8 cellular contexts compared by ENCODE assay signal in genomic region chr6:143677891-143678737, GRCh38. TPM values are rescaled to one million over a fixed set of nuclear protein-coding genes. Genes with fewer than 3 reads are reported as not detected.
A peak's percentile ranks its signal among the peaks of the same experiment; 100 is the strongest.
DNase-seq lines count a peak whose midpoint lies in the region; ATAC-seq and TF ChIP-seq lines count a peak whose summit lies in the region.

TSS of gene PHACTR2 (plus strand) at chr6:143677965. CDS start at chr6:143678164, 199 bp downstream.

- peaks cover 13% of the 10 kb centered on the region for H3K4me1 Mint-ChIP-seq in activated CD8-positive, alpha-beta memory T cell treated with anti-CD3 and anti-CD28 coated beads, Interleukin-2, amount 10 ng/mL, durations not matched to agents 7 days and 5 days
- peaks cover 43% of the 10 kb centered on the region for H3K4me1 Mint-ChIP-seq in endothelial cell (ENCODE audit: unreplicated experiment)

- no peak within 1 kb of the TSS for H3K27ac Mint-ChIP-seq in activated CD8-positive, alpha-beta memory T cell treated with anti-CD3 and anti-CD28 coated beads, Interleukin-2, amount 10 ng/mL, durations not matched to agents 7 days and 5 days
- H3K27ac Mint-ChIP-seq in endothelial cell (ENCODE audit: unreplicated experiment), result peak within 1 kb of the TSS; percentile 95

- peaks cover 49% of the 10 kb centered on the region for H3K27me3 Mint-ChIP-seq in activated CD8-positive, alpha-beta memory T cell treated with anti-CD3 and anti-CD28 coated beads, Interleukin-2, amount 10 ng/mL, durations not matched to agents 7 days and 5 days
- H3K27me3 Mint-ChIP-seq in endothelial cell (ENCODE audit: unreplicated experiment), result no peaks in the 10 kb centered on the region

- ATAC-seq in activated CD8-positive, alpha-beta memory T cell treated with anti-CD3 and anti-CD28 coated beads, Interleukin-2, amount 10 ng/mL, durations not matched to agents 7 days and 5 days, result peak; percentile 78

- peak within 1 kb of the TSS; percentile 69 for H3K4me3 Mint-ChIP-seq in activated CD8-positive, alpha-beta memory T cell treated with anti-CD3 and anti-CD28 coated beads, Interleukin-2, amount 10 ng/mL, durations not matched to agents 7 days and 5 days
- H3K4me3 Mint-ChIP-seq in endothelial cell (ENCODE audit: unreplicated experiment), result peak within 1 kb of the TSS; percentile 95

- no peak for TF ChIP-seq CTCF in endothelial cell (IDR thresholded peaks at IDR 0.05; ENCODE audit: unreplicated experiment)

- H3K9me3 Mint-ChIP-seq in activated CD8-positive, alpha-beta memory T cell treated with anti-CD3 and anti-CD28 coated beads, Interleukin-2, amount 10 ng/mL, durations not matched to agents 7 days and 5 days (ENCODE audit: low read depth), result no peaks in the 10 kb centered on the region
- no peaks in the 10 kb centered on the region for H3K9me3 Mint-ChIP-seq in endothelial cell (ENCODE audit: unreplicated experiment)

- CTCF ChIA-PET in activated CD8-positive, alpha-beta memory T cell treated with anti-CD3 and anti-CD28 coated beads, Interleukin-2, amount 10 ng/mL, durations not matched to agents 7 days and 5 days (lab: Charles Lee), result interaction anchor here (0.5 kb wide), 1 partner anchor 1308 kb away, joined by 3 read pairs; no protein-coding TSS in a partner anchor

- peaks cover 3% of the 10 kb centered on the region for H3K36me3 Mint-ChIP-seq in activated CD8-positive, alpha-beta memory T cell treated with anti-CD3 and anti-CD28 coated beads, Interleukin-2, amount 10 ng/mL, durations not matched to agents 7 days and 5 days
- peaks cover 5% of the 10 kb centered on the region for H3K36me3 Mint-ChIP-seq in endothelial cell (ENCODE audit: low read depth, unreplicated experiment)

- DNase-seq in NCI-H748 (lab: John Stamatoyannopoulos, UW; ENCODE audit: unreplicated experiment) (peak; percentile 37), NCI-H748 treated with DMSO at 0.1 percent for 48 hours (lab: John Stamatoyannopoulos, UW) (no peak), NCI-H446 (lab: John Stamatoyannopoulos, UW) (peak; percentile 17 to 32), endothelial cell (ENCODE audit: low spot score) (peak; percentile 84), medulla oblongata (ENCODE audit: extremely low spot score) (peak; percentile 72), NCI-H2107 (lab: John Stamatoyannopoulos, UW) (no peak)
- DNase-seq in activated CD8-positive, alpha-beta memory T cell treated with anti-CD3 and anti-CD28 coated beads, Interleukin-2, amount 10 ng/mL, durations not matched to agents 7 days and 5 days, result peak; percentile 52
- DNase-seq in stimulated activated CD4-positive, alpha-beta T cell treated with anti-CD3 and anti-CD28 coated beads, TNF-alpha, amount 100 ng/mL, for 48 hours (ENCODE audit: low read depth in 3 of 3), result peak; percentile 12 to 50 (median 29)

RNA-seq across cellular contexts. Expression of gene PHACTR2, which starts in this region (rescaled TPM):
- 10 to 100 TPM; 24.2 to 28.0 TPM for total RNA-seq in activated CD8-positive, alpha-beta memory T cell treated with anti-CD3 and anti-CD28 coated beads, Interleukin-2, amount 10 ng/mL, durations not matched to agents 7 days and 5 days
- 181 TPM for total RNA-seq in endothelial cell (ENCODE audit: unreplicated experiment)

Comparison
In these comparisons a context has a peak if more than half of its experiments do, and no peak if none do; other contexts are left out.
1. DNase-seq: peak in NCI-H748 (single experiment), NCI-H446 (2 of 2), activated CD8-positive, alpha-beta memory T cell treated with anti-CD3 and anti-CD28 coated beads, Interleukin-2, amount 10 ng/mL, durations not matched to agents 7 days and 5 days (single experiment), endothelial cell (single experiment), medulla oblongata (single experiment) and stimulated activated CD4-positive, alpha-beta T cell treated with anti-CD3 and anti-CD28 coated beads, TNF-alpha, amount 100 ng/mL, for 48 hours (3 of 3); none in NCI-H748 treated with DMSO at 0.1 percent for 48 hours (single experiment) and NCI-H2107 (single experiment).